Comparison of ENCODE assay signal across 11 cellular contexts in genomic region chr9:38025166-38025565, GRCh38. TPM values are rescaled to one million over a fixed set of nuclear protein-coding genes. Genes with fewer than 3 reads are reported as not detected.
DNase-seq lines count a peak whose midpoint lies in the region; ATAC-seq and TF ChIP-seq lines count a peak whose summit lies in the region.
"Had no signal": no experiment of that assay in that cellular context is flagged by ENCODE, and none has a peak within 500 bp of the region (broad histone marks: within the 10 kb centered on the region; RNA-seq: fewer than 3 reads in every experiment).

No MANE protein-coding gene starts in this region.

- POLR2A ChIA-PET in A673 (lab: Charles Lee; ENCODE audit: low non-redundant PET): interaction anchor here (0.6 kb wide), 1 partner anchor 38 kb away, joined by 10 read pairs; no protein-coding TSS in a partner anchor
- POLR2A ChIA-PET in Panc1 (lab: Charles Lee): no interaction called here

- H3K23ac ChIP-seq in neuronal stem cell (ENCODE audit: low read depth, low read length, poor library complexity): no peak overlapping the region

- H3K27me3 ChIP-seq in A673 (replicated peaks; ENCODE audit: insufficient read depth, low read depth, low read length, poor library complexity) (no peaks in the 10 kb centered on the region), Panc1 (ENCODE audit: control insufficient read depth, insufficient read depth, low read length) (no peaks in the 10 kb centered on the region), neuronal stem cell (ENCODE audit: control insufficient read depth in 3 of 3, insufficient read depth in 3 of 3, low read depth in 1 of 3, low read length in 3 of 3) (no peaks in the 10 kb centered on the region)

- H3K9ac ChIP-seq in neuronal stem cell (ENCODE audit: low read depth, low read length, poor library complexity): no peak overlapping the region

- H2BK5ac ChIP-seq in neuronal stem cell (ENCODE audit: low read length): no peak overlapping the region

- H3K27ac Mint-ChIP-seq in endothelial cell (ENCODE audit: unreplicated experiment): peak overlapping the region; percentile 97
- H3K27ac Mint-ChIP-seq: activated T-cell treated with anti-CD3 and anti-CD28 coated beads, Interleukin-2, amount 50 U/mL, for 24 hours had no signal

- intact Hi-C loops in A673 (cut with micrococcal nuclease; ENCODE audit: unreplicated experiment) (loop anchor here (5.0 to 10.0 kb wide), 2 partner anchors 42 to 60 kb away; partner anchors contain the start of gene SHB), Panc1 (cut with micrococcal nuclease; ENCODE audit: unreplicated experiment) (no loop called here)

- peak overlapping the region; percentile 44 for H3K18ac ChIP-seq in neuronal stem cell (ENCODE audit: low read length)

- no peaks in the 10 kb centered on the region for H3K79me1 ChIP-seq in neuronal stem cell (ENCODE audit: low read depth, low read length)

- H2BK15ac ChIP-seq in neuronal stem cell (ENCODE audit: low read length): no peak overlapping the region

- H3K4ac ChIP-seq in neuronal stem cell (ENCODE audit: low read length): no peak overlapping the region

- H3K14ac ChIP-seq in neuronal stem cell (ENCODE audit: low read length): no peak overlapping the region

- H3K4me3 Mint-ChIP-seq in endothelial cell (ENCODE audit: unreplicated experiment): peak overlapping the region; percentile 23
- H3K4me3 Mint-ChIP-seq: activated T-cell treated with anti-CD3 and anti-CD28 coated beads, Interleukin-2, amount 50 U/mL, for 24 hours; natural killer cell treated with Interleukin-12 subunit alpha and Interleukin-12 subunit beta and Interleukin-15 and Interleukin-18, amount 100 ng/mL, for 72 hours had no signal

- no peak for TF ChIP-seq CTCF in A673 (conservative IDR thresholded peaks at IDR 0.05; ENCODE audit: low read depth, low read length)
- TF ChIP-seq CTCF in Panc1 (IDR thresholded peaks at IDR 0.05): no peak
- TF ChIP-seq CTCF in endothelial cell (IDR thresholded peaks at IDR 0.05; ENCODE audit: unreplicated experiment): peak; percentile 35
- TF ChIP-seq CTCF in GM10266 (IDR thresholded peaks at IDR 0.05; ENCODE audit: control insufficient read depth, insufficient read depth, low read depth, missing control alignments): no peak

- H2BK12ac ChIP-seq in neuronal stem cell (ENCODE audit: low read length): peak overlapping the region; percentile 63

- ATAC-seq in Panc1 (no peak), GM19452 (IDR thresholded peaks at IDR 0.05; ENCODE audit: unreplicated experiment) (no peak), GM18868 (IDR thresholded peaks at IDR 0.05; ENCODE audit: unreplicated experiment) (no peak)

- no peak overlapping the region for H4K91ac ChIP-seq in neuronal stem cell (ENCODE audit: low read depth, low read length, poor library complexity)

- peaks cover 64% of the 10 kb centered on the region for H3K4me1 ChIP-seq in A673 (ENCODE audit: insufficient read depth, low read length, poor library complexity, severe bottlenecking)
- peaks cover 99% of the 10 kb centered on the region for H3K4me1 ChIP-seq in Panc1 (ENCODE audit: control insufficient read depth, insufficient read depth, low read length)
- H3K4me1 ChIP-seq in neuronal stem cell (ENCODE audit: control insufficient read depth in 2 of 2, insufficient read depth in 1 of 2, low read depth in 1 of 2, low read length in 2 of 2): peaks cover 34 to 43% of the 10 kb centered on the region in 2 donors

- H2BK120ac ChIP-seq in neuronal stem cell (ENCODE audit: low read depth, low read length): no peak overlapping the region

- H3K4me1 Mint-ChIP-seq in endothelial cell (ENCODE audit: unreplicated experiment): peaks cover 57% of the 10 kb centered on the region

- peak overlapping the region; percentile 64 for H3K27ac ChIP-seq in A673 (ENCODE audit: low read depth, low read length, poor library complexity, severe bottlenecking)
- peak overlapping the region; percentile 93 for H3K27ac ChIP-seq in Panc1 (ENCODE audit: low read length)
- no peak overlapping the region for H3K27ac ChIP-seq in neuronal stem cell (replicated peaks; ENCODE audit: low read length)

- DNase-seq in A673 (ENCODE audit: low spot score): no peak
- DNase-seq in Panc1 (ENCODE audit: low read depth, low spot score): no peak
- peak; percentile 23 for DNase-seq in endothelial cell (ENCODE audit: low spot score)
- DNase-seq in neuronal stem cell (ENCODE audit: low spot score): no peak
- no peak for DNase-seq in NCI-H2196 (lab: John Stamatoyannopoulos, UW; ENCODE audit: unreplicated experiment)
- no peak for DNase-seq in GM10266 (ENCODE audit: extremely low spot score)
- DNase-seq: activated T-cell treated with anti-CD3 and anti-CD28 coated beads, Interleukin-2, amount 50 U/mL, for 24 hours; stimulated activated CD4-positive, alpha-beta T cell treated with anti-CD3 and anti-CD28 coated beads, Interleukin-4, amount 100 ng/mL, for 1 hour had no signal

- H2AFZ ChIP-seq in neuronal stem cell (ENCODE audit: low read length): no peak overlapping the region

- no peak overlapping the region for H3K4me2 ChIP-seq in neuronal stem cell (ENCODE audit: insufficient read depth, low read length, poor library complexity, severe bottlenecking)

- no peaks in the 10 kb centered on the region for H3K36me3 ChIP-seq in A673 (ENCODE audit: insufficient read depth, low read length, poor library complexity, severe bottlenecking)
- no peaks in the 10 kb centered on the region for H3K36me3 ChIP-seq in Panc1 (ENCODE audit: control insufficient read depth, insufficient read depth, low read length)
- H3K36me3 ChIP-seq in neuronal stem cell (replicated peaks in 1 of 2; ENCODE audit: control insufficient read depth in 2 of 2, insufficient read depth in 2 of 2, low read length in 2 of 2): no peaks in the 10 kb centered on the region

- H3K4me3 ChIP-seq in A673 (ENCODE audit: low read depth, low read length, poor library complexity, severe bottlenecking): no peak overlapping the region
- no peak overlapping the region for H3K4me3 ChIP-seq in Panc1 (ENCODE audit: low read depth in 2 of 2, low read length in 2 of 2)
- H3K4me3 ChIP-seq in neuronal stem cell (ENCODE audit: low read length in 2 of 2): no peak overlapping the region

- H4K8ac ChIP-seq in neuronal stem cell (ENCODE audit: low read depth, low read length): no peak overlapping the region

- no CpG with 5 or more reads among the region's 8 CpGs for WGBS in neuronal stem cell (ENCODE audit: extremely low coverage in 2 of 2, insufficient read length in 2 of 2, insufficient replicate concordance in 1 of 2), 2 donors

- no peaks in the 10 kb centered on the region for H3K36me3 Mint-ChIP-seq in endothelial cell (ENCODE audit: low read depth, unreplicated experiment)
- H3K36me3 Mint-ChIP-seq: natural killer cell treated with Interleukin-12 subunit alpha and Interleukin-12 subunit beta and Interleukin-15 and Interleukin-18, amount 100 ng/mL, for 72 hours had no signal

- in situ Hi-C loops in Panc1 (cut with HindIII; ENCODE audit: low pct_unique_long_range_greater_than_20kb, low sequenced_read_pairs): no loop called here

- no TSS peak for BruUV-seq in A673 (replicated peaks; lab: Mats Ljungman, UMichigan)
- no TSS peak for BruUV-seq in Panc1 (replicated peaks; lab: Mats Ljungman, UMichigan)

- H2AK5ac ChIP-seq in neuronal stem cell (ENCODE audit: low read depth, low read length): no peak overlapping the region

- no peaks in the 10 kb centered on the region for H3K9me3 Mint-ChIP-seq in endothelial cell (ENCODE audit: unreplicated experiment)
- H3K9me3 Mint-ChIP-seq: activated T-cell treated with anti-CD3 and anti-CD28 coated beads, Interleukin-2, amount 50 U/mL, for 24 hours; natural killer cell treated with Interleukin-12 subunit alpha and Interleukin-12 subunit beta and Interleukin-15 and Interleukin-18, amount 100 ng/mL, for 72 hours had no signal

- no peaks in the 10 kb centered on the region for H3K9me3 ChIP-seq in A673 (ENCODE audit: low read depth, low read length, poor library complexity, severe bottlenecking)
- no peaks in the 10 kb centered on the region for H3K9me3 ChIP-seq in Panc1 (ENCODE audit: control insufficient read depth, insufficient read depth, low read depth, low read length)
- H3K9me3 ChIP-seq in neuronal stem cell (replicated peaks in 1 of 2; ENCODE audit: control insufficient read depth in 2 of 2, insufficient read depth in 1 of 2, low read depth in 1 of 2, low read length in 2 of 2): no peaks in the 10 kb centered on the region

- peaks cover 9% of the 10 kb centered on the region for H3K27me3 Mint-ChIP-seq in endothelial cell (ENCODE audit: unreplicated experiment)
- H3K27me3 Mint-ChIP-seq: activated T-cell treated with anti-CD3 and anti-CD28 coated beads, Interleukin-2, amount 50 U/mL, for 24 hours; natural killer cell treated with Interleukin-12 subunit alpha and Interleukin-12 subunit beta and Interleukin-15 and Interleukin-18, amount 100 ng/mL, for 72 hours had no signal

- CTCF ChIA-PET in A673 (lab: Charles Lee) (no interaction called here), Panc1 (lab: Charles Lee) (no interaction called here)

RNA-seq across cellular contexts. Expression of gene SHB, which starts 43.9 kb away (rescaled TPM):
- total RNA-seq in A673 (2021) (14.7 and 20.7 TPM in 2 replicates), Panc1 (2021; ENCODE audit: unreplicated experiment) (59.9 TPM), endothelial cell (ENCODE audit: unreplicated experiment) (18.5 TPM)
- 63.1 TPM for polyA plus RNA-seq in Panc1 (2012; ENCODE audit: insufficient read length)
- 2.1 TPM for polyA plus RNA-seq in neuronal stem cell (2013, experiment 1 of 2)
- polyA plus RNA-seq in neuronal stem cell (2013, experiment 2 of 2): 1.9 TPM
